ENCODE assay signal across 8 cellular contexts in genomic region chr4:148056879-148057278, GRCh38.
DNase-seq lines count a peak whose midpoint lies in the region; ATAC-seq and TF ChIP-seq lines count a peak whose summit lies in the region.

No MANE protein-coding gene starts in this region.

- ATAC-seq in GM19035 (IDR thresholded peaks at IDR 0.05; ENCODE audit: unreplicated experiment): peak; percentile 85
- peak; percentile 88 for ATAC-seq in HG03135 (IDR thresholded peaks at IDR 0.05; ENCODE audit: unreplicated experiment)

- H3K27me3 Mint-ChIP-seq in endothelial cell (ENCODE audit: unreplicated experiment): peaks cover 3% of the 10 kb centered on the region

- no peaks in the 10 kb centered on the region for H3K9me3 Mint-ChIP-seq in endothelial cell (ENCODE audit: unreplicated experiment)

- no peak overlapping the region for H3K27ac Mint-ChIP-seq in endothelial cell (ENCODE audit: unreplicated experiment)

- H3K4me3 ChIP-seq in AG09309 (ENCODE audit: control insufficient read depth, low read depth, low read length): no peak overlapping the region

- DNase-seq in AG09309 (ENCODE audit: low read depth) (peak; percentile 13), RPMI7951 (ENCODE audit: low read depth) (peak; percentile 74), hypothalamus (lab: John Stamatoyannopoulos, UW) (peak in 36 of 51 donors; percentile 4 to 70 (median 36)), endothelial cell (ENCODE audit: low spot score) (no peak)
- peak; percentile 83 for DNase-seq in activated effector memory CD4-positive, alpha-beta T cell treated with anti-CD3 and anti-CD28 coated beads, Interleukin-2, amount 50 U/mL, for 16 hours
- peak; percentile 46 for DNase-seq in stimulated activated CD8-positive, alpha-beta memory T cell treated with anti-CD3 and anti-CD28 coated beads, Interleukin-12 subunit alpha, Interleukin-12 subunit beta, amount 100 ng/mL, for 4 hours (ENCODE audit: low read depth)

- TF ChIP-seq CTCF in AG09309 (IDR thresholded peaks at IDR 0.05; ENCODE audit: control insufficient read depth, insufficient read depth, low read depth, low read length, missing control alignments): no peak
- no peak for TF ChIP-seq CTCF in endothelial cell (IDR thresholded peaks at IDR 0.05; ENCODE audit: unreplicated experiment)

- peaks cover 17% of the 10 kb centered on the region for H3K4me1 Mint-ChIP-seq in endothelial cell (ENCODE audit: unreplicated experiment)

- H3K4me3 Mint-ChIP-seq in endothelial cell (ENCODE audit: unreplicated experiment): no peak overlapping the region

- H3K36me3 Mint-ChIP-seq in endothelial cell (ENCODE audit: low read depth, unreplicated experiment): no peaks in the 10 kb centered on the region
